Comparison of ENCODE assay signal across 8 cellular contexts in the genomic region with DNA sequence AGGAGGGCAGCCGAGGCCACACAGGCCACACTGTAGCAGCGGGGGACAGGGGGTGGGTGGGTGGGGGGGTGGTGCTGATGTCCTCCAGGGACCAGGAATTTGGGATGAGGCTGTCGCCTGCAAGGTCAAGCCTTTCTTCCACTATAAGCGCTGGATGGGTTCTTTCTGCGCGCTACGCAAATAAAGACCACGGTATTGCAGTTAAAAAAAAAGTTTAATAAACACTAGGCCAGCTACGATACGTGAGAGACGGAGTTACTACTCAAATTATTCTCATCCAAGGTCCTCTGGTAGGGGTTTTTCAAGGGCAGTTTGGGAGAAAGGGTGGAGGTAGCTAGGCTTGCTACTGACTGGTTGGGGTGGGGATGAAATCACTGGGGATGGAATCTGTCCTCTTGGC. TPM values are rescaled to one million over a fixed set of nuclear protein-coding genes. Genes with fewer than 3 reads are reported as not detected.
DNase-seq lines count a peak whose midpoint lies in the region; ATAC-seq and TF ChIP-seq lines count a peak whose summit lies in the region.

No MANE protein-coding gene starts in this region.

- peak overlapping the region; percentile 78 for H3K27ac ChIP-seq in Panc1 (ENCODE audit: low read length)

- H3K4me1 ChIP-seq in Panc1 (ENCODE audit: control insufficient read depth, insufficient read depth, low read length): no peaks in the 10 kb centered on the region

- H3K4me3 ChIP-seq in Panc1 (ENCODE audit: low read depth in 2 of 2, low read length in 2 of 2) (peak overlapping the region; percentile 83 to 85), fibroblast of the aortic adventitia (ENCODE audit: low read depth, low read length) (peak overlapping the region; percentile 99), skeletal muscle cell (ENCODE audit: low read depth, low read length) (peak overlapping the region; percentile 97)

- H3K27me3 ChIP-seq in Panc1 (ENCODE audit: control insufficient read depth, insufficient read depth, low read length): no peaks in the 10 kb centered on the region

- TF ChIP-seq CTCF in Panc1 (IDR thresholded peaks at IDR 0.05): no peak
- no peak for TF ChIP-seq CTCF in fibroblast of the aortic adventitia (IDR thresholded peaks at IDR 0.05; ENCODE audit: insufficient read depth, low read length)

- ATAC-seq in GM19025 (IDR thresholded peaks at IDR 0.05; ENCODE audit: low read depth, unreplicated experiment): peak; percentile 11
- ATAC-seq in Panc1: no peak; the same call in 1 of the 2 replicates
- ATAC-seq in HG02571 (IDR thresholded peaks at IDR 0.05; ENCODE audit: unreplicated experiment): no peak
- no peak for ATAC-seq in GM21381 (IDR thresholded peaks at IDR 0.05; ENCODE audit: unreplicated experiment)

- H3K9me3 ChIP-seq in Panc1 (ENCODE audit: control insufficient read depth, insufficient read depth, low read depth, low read length): no peaks in the 10 kb centered on the region

- intact Hi-C loops in Panc1 (cut with micrococcal nuclease; ENCODE audit: unreplicated experiment): no loop called here

- POLR2A ChIA-PET in Panc1 (lab: Charles Lee): no interaction called here

- CTCF ChIA-PET in Panc1 (lab: Charles Lee): no interaction called here

- in situ Hi-C loops in Panc1 (cut with HindIII; ENCODE audit: low pct_unique_long_range_greater_than_20kb, low sequenced_read_pairs): no loop called here

- DNase-seq in Panc1 (ENCODE audit: low read depth, low spot score) (no peak), fibroblast of the aortic adventitia (ENCODE audit: low read depth) (no peak), skeletal muscle cell (ENCODE audit: low read depth) (no peak), NCI-H748 treated with DMSO at 0.1 percent for 48 hours (lab: John Stamatoyannopoulos, UW) (no peak), SHP77 treated with DMSO at 0.1 percent for 48 hours (lab: John Stamatoyannopoulos, UW) (no peak)

- peaks cover 2% of the 10 kb centered on the region; the same call in 1 of the 2 replicates for H3K36me3 ChIP-seq in Panc1 (ENCODE audit: control insufficient read depth, insufficient read depth, low read length)

- BruUV-seq in Panc1 (replicated peaks; lab: Mats Ljungman, UMichigan): no TSS peak

RNA-seq across cellular contexts. Expression of gene ZNF44, which starts 0.5 kb away (rescaled TPM):
- 5.0 TPM for total RNA-seq in Panc1 (2021; ENCODE audit: unreplicated experiment)
- 2.0 TPM for polyA plus RNA-seq in Panc1 (2012; ENCODE audit: insufficient read length)
- total RNA-seq in fibroblast of the aortic adventitia (ENCODE audit: low replicate concordance): 4.4 and 5.3 TPM in 2 replicates

RNA-seq across cellular contexts. Expression of gene ZNF563, which starts 38.2 kb away (rescaled TPM):
- total RNA-seq in Panc1 (2021; ENCODE audit: unreplicated experiment) (2.2 TPM), fibroblast of the aortic adventitia (ENCODE audit: low replicate concordance) (1.6 and 4.0 TPM in 2 replicates)
- polyA plus RNA-seq in Panc1 (2012; ENCODE audit: insufficient read length): 1.8 TPM
